Comparison of ENCODE assay signal across 1 cellular context in genomic region chr19:2050991-2051770, GRCh38.
TF ChIP-seq lines count a peak whose summit lies in the region.

MKNK2 (minus strand) TSS chr19:2051244; CDS start chr19:2050851, 393 bp downstream.

TF ChIP-seq in H1, 55 proteins besides CTCF, POLR2A, EP300 and RAD21 (continued from another document):
- no peak for TF ChIP-seq CHD7 (IDR thresholded peaks at IDR 0.05; ENCODE audit: insufficient replicate concordance, low read length)
- TF ChIP-seq BCL11A (IDR thresholded peaks at IDR 0.05; ENCODE audit: low read depth in 2 of 2, low read length in 2 of 2), result no peak
- peak; percentile 52 for TF ChIP-seq ASH2L (IDR thresholded peaks at IDR 0.05; ENCODE audit: low read length)
- peak; percentile 98 for TF ChIP-seq NRF1 (IDR thresholded peaks at IDR 0.05; ENCODE audit: low read depth, low read length)
- TF ChIP-seq EZH2 (IDR thresholded peaks at IDR 0.05; ENCODE audit: low read depth, low read length, severe bottlenecking), result no peak
- TF ChIP-seq MAX (IDR thresholded peaks at IDR 0.05), result peak; percentile 65
- no peak for TF ChIP-seq SAP30 (IDR thresholded peaks at IDR 0.05; ENCODE audit: insufficient read depth, insufficient replicate concordance, low read length)
- peak; percentile 97 for TF ChIP-seq TBP (IDR thresholded peaks at IDR 0.05; ENCODE audit: low read depth, low read length)
- TF ChIP-seq CHD2 (IDR thresholded peaks at IDR 0.05; ENCODE audit: low read length), result no peak
- no peak for TF ChIP-seq CHD1 (IDR thresholded peaks at IDR 0.05; ENCODE audit: low read depth, low read length)
- TF ChIP-seq BRCA1 (IDR thresholded peaks at IDR 0.05; ENCODE audit: low read depth, low read length), result no peak
- TF ChIP-seq SUZ12 (IDR thresholded peaks at IDR 0.05; ENCODE audit: low read length), result no peak
- 0 out of 2 replicates have a peak, but pooled peaks have one; percentile 14 for TF ChIP-seq ATF3 (IDR thresholded peaks at IDR 0.05; ENCODE audit: insufficient read depth, low read depth, low read length)
- TF ChIP-seq YY1 (IDR thresholded peaks at IDR 0.05; ENCODE audit: low read depth, low read length), result no peak
- peak; percentile 98 for TF ChIP-seq GTF2F1 (IDR thresholded peaks at IDR 0.05; ENCODE audit: borderline replicate concordance, low read depth, low read length)
- TF ChIP-seq SP2 (IDR thresholded peaks at IDR 0.05; ENCODE audit: low read length), result no peak
- peak; percentile 84 for TF ChIP-seq PHF8 (conservative IDR thresholded peaks at IDR 0.05; ENCODE audit: low read depth, low read length)
- no peak for TF ChIP-seq MAFK (IDR thresholded peaks at IDR 0.05; ENCODE audit: low read depth, low read length)
- no peak for TF ChIP-seq HDAC6 (IDR thresholded peaks at IDR 0.05; ENCODE audit: low read depth, low read length)
- TF ChIP-seq CBX5 (IDR thresholded peaks at IDR 0.05; ENCODE audit: low read depth, low read length), result no peak
- TF ChIP-seq KDM1A (IDR thresholded peaks at IDR 0.05; ENCODE audit: borderline replicate concordance, low read length), result peak; percentile 100
- no peak for TF ChIP-seq NANOG (IDR thresholded peaks at IDR 0.05; ENCODE audit: insufficient read depth, low read depth, low read length, poor library complexity, severe bottlenecking)
- no peak for TF ChIP-seq ZNF274 (IDR thresholded peaks at IDR 0.05; ENCODE audit: borderline replicate concordance, extremely low read depth, low read length)
- TF ChIP-seq SP4 (IDR thresholded peaks at IDR 0.05; ENCODE audit: low read length), result peak; percentile 96
- no peak for TF ChIP-seq JUN (IDR thresholded peaks at IDR 0.05; ENCODE audit: low read depth, low read length)
- TF ChIP-seq EGR1 (IDR thresholded peaks at IDR 0.05; ENCODE audit: borderline replicate concordance, low read depth, low read length), result no peak; the same call in 1 of the 2 replicates
- TF ChIP-seq JUND (IDR thresholded peaks at IDR 0.05; ENCODE audit: low read length), result no peak
- no peak for TF ChIP-seq SIRT6 (IDR thresholded peaks at IDR 0.05; ENCODE audit: low read length)
- TF ChIP-seq TAF7 (optimal IDR thresholded peaks at IDR 0.05; ENCODE audit: borderline replicate concordance, low read depth, low read length), result peak; percentile 92
- no peak for TF ChIP-seq KDM5A (IDR thresholded peaks at IDR 0.05; ENCODE audit: low read length)
- no peak for TF ChIP-seq FOSL1 (IDR thresholded peaks at IDR 0.05; ENCODE audit: insufficient read depth, low read depth, low read length)
- no peak for TF ChIP-seq USF2 (IDR thresholded peaks at IDR 0.05; ENCODE audit: low read length)
- 0 out of 2 replicates have a peak, but pooled peaks have one; percentile 7 for TF ChIP-seq RBBP5 (IDR thresholded peaks at IDR 0.05; ENCODE audit: borderline replicate concordance, low read depth, low read length)
- TF ChIP-seq SIN3A (conservative IDR thresholded peaks at IDR 0.05 in 1 of 2, IDR thresholded peaks at IDR 0.05 in 1 of 2; ENCODE audit: low read depth in 1 of 2, low read length in 2 of 2), result peak in 1 of 2 experiments; percentile 55; a peak in 2 of 4 replicates
- peak in 1 of 2 experiments; percentile 100; a peak in 2 of 4 replicates for TF ChIP-seq HDAC2 (IDR thresholded peaks at IDR 0.05; ENCODE audit: borderline replicate concordance in 1 of 2, low read depth in 2 of 2, low read length in 2 of 2)
- TF ChIP-seq TCF12 (IDR thresholded peaks at IDR 0.05; ENCODE audit: low read depth, low read length), result no peak
- TF ChIP-seq CEBPB (IDR thresholded peaks at IDR 0.05; ENCODE audit: low read depth, low read length), result no peak
- TF ChIP-seq RNF2 (IDR thresholded peaks at IDR 0.05; ENCODE audit: borderline replicate concordance, low read depth, low read length, missing control alignments, poor library complexity, severe bottlenecking), result no peak
- no peak for TF ChIP-seq TEAD4 (IDR thresholded peaks at IDR 0.05; ENCODE audit: low read depth, low read length)
- TF ChIP-seq SP1 (IDR thresholded peaks at IDR 0.05; ENCODE audit: low read depth, low read length), result peak; percentile 59; the same call in 1 of the 2 replicates
- TF ChIP-seq CBX8 (IDR thresholded peaks at IDR 0.05; ENCODE audit: borderline replicate concordance, low read depth, low read length), result no peak
- no peak for TF ChIP-seq RXRA (IDR thresholded peaks at IDR 0.05; ENCODE audit: insufficient read depth, low read depth, low read length)
- TF ChIP-seq KDM4A (IDR thresholded peaks at IDR 0.05; ENCODE audit: low read depth, low read length, severe bottlenecking), result peak; percentile 19
- TF ChIP-seq E2F6 (IDR thresholded peaks at IDR 0.05), result peak; percentile 83
- TF ChIP-seq POU5F1 (IDR thresholded peaks at IDR 0.05; ENCODE audit: low read depth, low read length), result no peak
- TF ChIP-seq ATF2 (IDR thresholded peaks at IDR 0.05; ENCODE audit: low read length), result no peak
- TF ChIP-seq CREB1 (IDR thresholded peaks at IDR 0.05), result peak; percentile 88
- TF ChIP-seq SRF (IDR thresholded peaks at IDR 0.05; ENCODE audit: low read depth, low read length), result no peak
